Comparison of ENCODE assay signal across 12 cellular contexts in genomic region chr12:26748412-26748740, GRCh38.
A peak's percentile ranks its signal among the peaks of the same experiment; 100 is the strongest.
DNase-seq lines count a peak whose midpoint lies in the region; ATAC-seq and TF ChIP-seq lines count a peak whose summit lies in the region.
"Had no signal": no experiment of that assay in that cellular context is flagged by ENCODE, and none has a peak within 500 bp of the region (broad histone marks: within the 10 kb centered on the region; RNA-seq: fewer than 3 reads in every experiment).

No MANE protein-coding gene starts in this region.

- H3K4me1 ChIP-seq in GM23248 (ENCODE audit: insufficient read depth): peaks cover 33% of the 10 kb centered on the region
- H3K4me1 ChIP-seq in RWPE2 (ENCODE audit: insufficient read depth, poor library complexity, severe bottlenecking): peaks cover 28% of the 10 kb centered on the region

- H3K9me2 ChIP-seq in GM23248 (ENCODE audit: insufficient read depth): no peaks in the 10 kb centered on the region

- no peak overlapping the region for H3K9ac ChIP-seq in GM23248

- TF ChIP-seq CTCF in RWPE2 (IDR thresholded peaks at IDR 0.05; ENCODE audit: poor library complexity, severe bottlenecking): no peak
- TF ChIP-seq CTCF in mesothelial cell of epicardium (IDR thresholded peaks at IDR 0.05; ENCODE audit: unreplicated experiment): no peak

- H3K36me3 Mint-ChIP-seq in activated CD4-positive, alpha-beta T cell treated with anti-CD3 and anti-CD28 coated beads for 36 hours (ENCODE audit: low read depth): peaks cover 18% of the 10 kb centered on the region
- peaks cover 13% of the 10 kb centered on the region for H3K36me3 Mint-ChIP-seq in mesothelial cell of epicardium

- 44 to 51% methylated on average over 2 of the region's 2 CpGs for WGBS in GM23248 (ENCODE audit: low coverage in 1 of 2, low lambda C conversion rate in 2 of 2, missing lambda C conversion rate in 2 of 2), 2 experiments

- peaks cover 32% of the 10 kb centered on the region for H3F3A ChIP-seq in GM23248 (ENCODE audit: insufficient read depth)

- H3K9me3 ChIP-seq in GM23248 (ENCODE audit: low read depth): no peaks in the 10 kb centered on the region
- no peaks in the 10 kb centered on the region for H3K9me3 ChIP-seq in RWPE2 (ENCODE audit: severe bottlenecking)
- H3K9me3 ChIP-seq: neutrophil had no signal

- H3K27ac ChIP-seq in GM23248 (no peak overlapping the region), RWPE2 (ENCODE audit: poor library complexity, severe bottlenecking) (peak overlapping the region; percentile 78)
- H3K27ac ChIP-seq: neutrophil had no signal

- H3K4me2 ChIP-seq in GM23248 (ENCODE audit: unreplicated experiment): peak overlapping the region; percentile 33

- H3K27me3 ChIP-seq in GM23248 (replicated peaks; ENCODE audit: insufficient read depth) (no peaks in the 10 kb centered on the region), RWPE2 (ENCODE audit: insufficient read depth, poor library complexity, severe bottlenecking) (no peaks in the 10 kb centered on the region)
- H3K27me3 ChIP-seq: neutrophil had no signal

- H3K4me3 ChIP-seq in GM23248 (no peak overlapping the region), RWPE2 (ENCODE audit: severe bottlenecking) (no peak overlapping the region)

- in situ Hi-C loops in GM23248 (cut with MboI): no loop called here
- in situ Hi-C loops in KBM-7 (cut with MboI; ENCODE audit: low pct_unique_long_range_greater_than_20kb, low sequenced_read_pairs): no loop called here

- intact Hi-C loops in activated CD4-positive, alpha-beta T cell treated with anti-CD3 and anti-CD28 coated beads for 36 hours (cut with DNase I, micrococcal nuclease): loop anchor here (1.0 to 10.0 kb wide), 8 partner anchors 44 to 1694 kb away; partner anchors contain the start of genes ITPR2 (in 1 of the 2) and STK38L (in 1 of the 2)

- H3K27ac Mint-ChIP-seq in activated CD4-positive, alpha-beta T cell treated with anti-CD3 and anti-CD28 coated beads for 36 hours: peak overlapping the region; percentile 83
- H3K27ac Mint-ChIP-seq in mesothelial cell of epicardium: peak overlapping the region; percentile 9

- H4K20me1 ChIP-seq in GM23248 (ENCODE audit: insufficient read depth): no peaks in the 10 kb centered on the region

- CTCF ChIA-PET in activated CD4-positive, alpha-beta T cell treated with anti-CD3 and anti-CD28 coated beads for 36 hours (lab: Charles Lee): interaction anchor here (1.1 kb wide), 1 partner anchor 29 kb away, joined by 4 read pairs; no protein-coding TSS in a partner anchor

- H3K27me3 Mint-ChIP-seq in activated CD4-positive, alpha-beta T cell treated with anti-CD3 and anti-CD28 coated beads for 36 hours: no peaks in the 10 kb centered on the region
- no peaks in the 10 kb centered on the region for H3K27me3 Mint-ChIP-seq in mesothelial cell of epicardium (ENCODE audit: low read depth)

- H3K9me3 Mint-ChIP-seq in activated CD4-positive, alpha-beta T cell treated with anti-CD3 and anti-CD28 coated beads for 36 hours (ENCODE audit: low read depth): no peaks in the 10 kb centered on the region
- peaks cover 19% of the 10 kb centered on the region for H3K9me3 Mint-ChIP-seq in mesothelial cell of epicardium

- H3K36me3 ChIP-seq in GM23248 (ENCODE audit: low read depth) (no peaks in the 10 kb centered on the region), RWPE2 (ENCODE audit: low read depth) (no peaks in the 10 kb centered on the region)
- H3K36me3 ChIP-seq: neutrophil had no signal

- POLR2A ChIA-PET in activated CD4-positive, alpha-beta T cell treated with anti-CD3 and anti-CD28 coated beads for 36 hours (lab: Charles Lee): interaction anchor here (1.0 to 1.3 kb wide), 2 partner anchors 56 to 84 kb away, joined by 3 to 11 read pairs; partner anchors contain the start of gene ITPR2

- H2AFZ ChIP-seq in GM23248: no peak overlapping the region

- peak; percentile 37 for ATAC-seq in activated CD4-positive, alpha-beta T cell treated with anti-CD3 and anti-CD28 coated beads for 36 hours
- no peak for ATAC-seq in RWPE2 (ENCODE audit: low read depth)

- no peaks in the 10 kb centered on the region for H3K79me2 ChIP-seq in GM23248 (ENCODE audit: insufficient read depth)

- H3K4me1 Mint-ChIP-seq in activated CD4-positive, alpha-beta T cell treated with anti-CD3 and anti-CD28 coated beads for 36 hours: peaks cover 77% of the 10 kb centered on the region
- peaks cover 53% of the 10 kb centered on the region for H3K4me1 Mint-ChIP-seq in mesothelial cell of epicardium

- no peak for DNase-seq in activated CD4-positive, alpha-beta T cell treated with anti-CD3 and anti-CD28 coated beads for 36 hours
- DNase-seq in activated CD4-positive, alpha-beta T cell treated with anti-CD3 and anti-CD28 coated beads for 1 hour: no peak
- DNase-seq in GM23248 (no peak), RWPE2 (ENCODE audit: low spot score) (no peak), mesothelial cell of epicardium (ENCODE audit: low spot score in 2 of 2, unreplicated experiment in 2 of 2) (no peak), HT-29 (ENCODE audit: low spot score) (no peak), KBM-7 (no peak), activated gamma-delta T cell treated with Interleukin-2 at 50 U/mL for 16 hours (no peak)
- DNase-seq: activated gamma-delta T cell; NCI-H524 treated with DMSO at 0.1 percent for 48 hours; stimulated activated CD4-positive, alpha-beta T cell treated with anti-CD3 and anti-CD28 coated beads, Interleukin-4, amount 100 ng/mL, for 4 hours had no signal

- peak overlapping the region; percentile 26 for H3K4me3 Mint-ChIP-seq in activated CD4-positive, alpha-beta T cell treated with anti-CD3 and anti-CD28 coated beads for 36 hours
- no peak overlapping the region for H3K4me3 Mint-ChIP-seq in mesothelial cell of epicardium
